ENCODE assay signal across 12 cellular contexts in the genomic region with DNA sequence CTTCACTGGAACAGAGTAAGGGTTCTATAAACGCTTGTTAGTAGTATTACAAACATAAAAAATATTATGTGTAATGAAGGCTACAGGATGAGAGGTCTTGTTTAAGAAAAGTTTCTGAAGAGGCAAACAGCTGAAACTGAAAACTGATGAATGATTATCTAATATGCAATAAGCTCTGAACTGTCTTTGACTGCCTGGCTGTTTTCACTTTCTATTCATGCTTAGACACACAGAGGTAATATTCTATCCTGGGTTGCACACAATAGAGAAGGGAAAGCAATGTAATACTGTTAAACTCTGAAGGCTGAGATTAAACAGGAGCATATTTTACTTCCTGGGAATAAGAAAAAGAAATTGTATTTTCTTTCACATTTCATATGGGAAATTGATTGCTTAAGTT.
DNase-seq lines count a peak whose midpoint lies in the region; ATAC-seq, FAIRE-seq and TF ChIP-seq lines count a peak whose summit lies in the region.
"Had no signal": no experiment of that assay in that cellular context is flagged by ENCODE, and none has a peak within 500 bp of the region (broad histone marks: within the 10 kb centered on the region; RNA-seq: fewer than 3 reads in every experiment).

No MANE protein-coding gene starts in this region.

- ATAC-seq in GM19395 (IDR thresholded peaks at IDR 0.05; ENCODE audit: unreplicated experiment) (peak; percentile 95), HG02678 (IDR thresholded peaks at IDR 0.05; ENCODE audit: unreplicated experiment) (peak; percentile 94), HG03354 (IDR thresholded peaks at IDR 0.05; ENCODE audit: poor library complexity, severe bottlenecking, unreplicated experiment) (peak; percentile 94)

- H3K27me3 Mint-ChIP-seq in osteocyte (ENCODE audit: unreplicated experiment) = peaks cover 2% of the 10 kb centered on the region
- H3K27me3 Mint-ChIP-seq in T-helper 2 cell treated with Interferon-gamma antibody and Interleukin-4, amounts not matched to agents 5 μg/mL and 100 μg/mL, for 36 hours (ENCODE audit: low read depth) = no peaks in the 10 kb centered on the region

- no peak for DNase-seq in GM12892 (ENCODE audit: insufficient read length)
- DNase-seq in osteocyte (ENCODE audit: extremely low spot score, unreplicated experiment) = no peak
- DNase-seq in T-helper 2 cell treated with Interferon-gamma antibody and Interleukin-4, amounts not matched to agents 5 μg/mL and 100 μg/mL, for 36 hours (ENCODE audit: low spot score) = no peak
- no peak for DNase-seq in NCI-H748 (lab: John Stamatoyannopoulos, UW; ENCODE audit: unreplicated experiment)
- DNase-seq in NCI-H1417 (lab: John Stamatoyannopoulos, UW) = no peak
- DNase-seq: DMS153; NCI-H187 treated with DMSO at 0.1 percent for 48 hours; PC-9; stimulated activated naive CD4-positive, alpha-beta T cell had no signal

- TF ChIP-seq CTCF in osteocyte (IDR thresholded peaks at IDR 0.05) = no peak

- H3K27ac Mint-ChIP-seq in osteocyte (ENCODE audit: unreplicated experiment) = no peak overlapping the region
- H3K27ac Mint-ChIP-seq in T-helper 2 cell treated with Interferon-gamma antibody and Interleukin-4, amounts not matched to agents 5 μg/mL and 100 μg/mL, for 36 hours = no peak overlapping the region

- H3K4me1 Mint-ChIP-seq in osteocyte (ENCODE audit: unreplicated experiment) = no peaks in the 10 kb centered on the region
- H3K4me1 Mint-ChIP-seq in T-helper 2 cell treated with Interferon-gamma antibody and Interleukin-4, amounts not matched to agents 5 μg/mL and 100 μg/mL, for 36 hours (ENCODE audit: low read depth) = peaks cover 2% of the 10 kb centered on the region

- peak; percentile 82 for FAIRE-seq in GM12892 (lab: Jason Lieb, UNC)

- no peak overlapping the region for H3K4me3 Mint-ChIP-seq in osteocyte (ENCODE audit: unreplicated experiment)
- no peak overlapping the region for H3K4me3 Mint-ChIP-seq in T-helper 2 cell treated with Interferon-gamma antibody and Interleukin-4, amounts not matched to agents 5 μg/mL and 100 μg/mL, for 36 hours

- no peaks in the 10 kb centered on the region for H3K36me3 Mint-ChIP-seq in osteocyte (ENCODE audit: unreplicated experiment)
- H3K36me3 Mint-ChIP-seq in T-helper 2 cell treated with Interferon-gamma antibody and Interleukin-4, amounts not matched to agents 5 μg/mL and 100 μg/mL, for 36 hours (ENCODE audit: low read depth) = no peaks in the 10 kb centered on the region

- no peaks in the 10 kb centered on the region for H3K9me3 Mint-ChIP-seq in osteocyte (ENCODE audit: unreplicated experiment)
- H3K9me3 Mint-ChIP-seq in T-helper 2 cell treated with Interferon-gamma antibody and Interleukin-4, amounts not matched to agents 5 μg/mL and 100 μg/mL, for 36 hours = no peaks in the 10 kb centered on the region

- TF ChIP-seq POLR2A in GM12892 (IDR thresholded peaks at IDR 0.05; ENCODE audit: low read depth, low read length) = no peak
